In the genomic region with DNA sequence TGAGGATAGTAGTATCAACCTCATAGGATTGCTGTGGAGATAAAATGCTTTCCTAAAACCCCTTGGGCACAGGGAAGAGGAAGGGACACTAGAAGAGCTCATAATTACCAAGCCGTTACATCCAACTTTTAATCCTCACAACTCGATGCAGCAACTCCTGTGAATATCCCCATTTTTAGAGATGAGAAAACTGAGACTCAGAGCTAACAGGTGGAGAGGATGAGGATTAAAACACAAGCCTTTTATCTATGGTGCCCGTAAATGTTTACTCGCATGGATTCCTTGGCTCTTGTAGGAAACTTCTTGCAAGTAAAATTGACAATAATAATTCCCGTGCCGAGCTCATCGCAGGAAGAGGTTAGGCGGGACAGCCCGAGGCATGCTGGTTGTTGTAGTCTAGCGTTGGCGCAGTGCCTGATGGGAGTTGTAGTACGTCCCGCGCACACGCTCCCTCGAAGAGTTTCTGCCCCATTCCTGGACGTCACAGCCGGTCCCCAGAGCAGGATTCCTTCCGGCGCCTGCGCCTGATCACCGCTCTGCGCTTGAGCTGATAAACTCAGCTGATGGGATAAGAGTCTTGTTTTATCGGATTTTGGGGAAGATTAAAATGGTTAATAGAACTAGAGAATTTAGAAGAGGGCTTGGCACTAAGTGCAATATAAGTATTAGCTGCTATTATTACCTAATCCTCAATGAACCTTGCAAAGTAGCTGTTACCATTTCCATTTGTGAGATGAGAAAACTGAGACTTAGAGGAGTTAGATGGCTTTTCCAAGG, we compare ENCODE assay signal across 8 cellular contexts. TPM values are rescaled to one million over a fixed set of nuclear protein-coding genes. Genes with fewer than 3 reads are reported as not detected.
DNase-seq lines count a peak whose midpoint lies in the region; ATAC-seq and TF ChIP-seq lines count a peak whose summit lies in the region.

No MANE protein-coding gene starts in this region.

- peak overlapping the region; percentile 95 for H3K4me3 Mint-ChIP-seq in nephron progenitor cell
- peak overlapping the region; percentile 91 for H3K4me3 Mint-ChIP-seq in stimulated activated naive CD8-positive, alpha-beta T cell treated with anti-CD3 and anti-CD28 coated beads, Interleukin-15, Interleukin-2, amounts not matched to agents 100 ng/mL and 50 ng/mL, for 24 hours

- peaks cover 3% of the 10 kb centered on the region for H3K36me3 Mint-ChIP-seq in nephron progenitor cell (ENCODE audit: low read depth)
- H3K36me3 Mint-ChIP-seq in stimulated activated naive CD8-positive, alpha-beta T cell treated with anti-CD3 and anti-CD28 coated beads, Interleukin-15, Interleukin-2, amounts not matched to agents 100 ng/mL and 50 ng/mL, for 24 hours (ENCODE audit: low read depth): peaks cover 10% of the 10 kb centered on the region

- H3K27me3 ChIP-seq in H7 (ENCODE audit: control insufficient read depth, insufficient read depth, low read length) (no peaks in the 10 kb centered on the region), Loucy (ENCODE audit: insufficient read depth, low read length, poor library complexity, severe bottlenecking) (no peaks in the 10 kb centered on the region), RWPE2 (ENCODE audit: insufficient read depth, poor library complexity, severe bottlenecking) (no peaks in the 10 kb centered on the region)

- no peaks in the 10 kb centered on the region for H3K9me3 ChIP-seq in Loucy (ENCODE audit: insufficient read depth, low read depth, low read length)
- no peaks in the 10 kb centered on the region for H3K9me3 ChIP-seq in RWPE2 (ENCODE audit: severe bottlenecking)

- H3K4me1 ChIP-seq in Loucy (ENCODE audit: insufficient read depth, low read length, poor library complexity, severe bottlenecking): peaks cover 36% of the 10 kb centered on the region
- peaks cover 21% of the 10 kb centered on the region for H3K4me1 ChIP-seq in RWPE2 (ENCODE audit: insufficient read depth, poor library complexity, severe bottlenecking)

- H3K4me3 ChIP-seq in H7 (ENCODE audit: insufficient read depth, low read depth, low read length) (peak overlapping the region; percentile 56), Loucy (ENCODE audit: low read length, poor library complexity, severe bottlenecking) (peak overlapping the region; percentile 80), RWPE2 (ENCODE audit: severe bottlenecking) (peak overlapping the region; percentile 35), fibroblast of the aortic adventitia (ENCODE audit: low read depth, low read length) (peak overlapping the region; percentile 60)

- H3K79me2 ChIP-seq in Loucy (ENCODE audit: insufficient read depth, low read length): peaks cover 42% of the 10 kb centered on the region

- H3K27me3 Mint-ChIP-seq in nephron progenitor cell (ENCODE audit: low read depth, poor library complexity): no peaks in the 10 kb centered on the region
- no peaks in the 10 kb centered on the region for H3K27me3 Mint-ChIP-seq in stimulated activated naive CD8-positive, alpha-beta T cell treated with anti-CD3 and anti-CD28 coated beads, Interleukin-15, Interleukin-2, amounts not matched to agents 100 ng/mL and 50 ng/mL, for 24 hours

- DNase-seq in ELR (ENCODE audit: low read depth) (peak; percentile 100), H7 (peak; percentile 83), RWPE2 (ENCODE audit: low spot score) (peak; percentile 100), fibroblast of the aortic adventitia (ENCODE audit: low read depth) (peak; percentile 98), nephron progenitor cell (peak; percentile 87)
- peak; percentile 85 for DNase-seq in activated effector memory CD4-positive, alpha-beta T cell treated with Interleukin-2 at 50 U/mL for 16 hours

- peak overlapping the region; percentile 82 for H3K9ac ChIP-seq in Loucy (ENCODE audit: low read depth, low read length, poor library complexity, severe bottlenecking)

- peak; percentile 78 for ATAC-seq in RWPE2 (ENCODE audit: low read depth)

- H3K4me2 ChIP-seq in Loucy (ENCODE audit: low read depth, low read length, poor library complexity, severe bottlenecking): peak overlapping the region; percentile 99

- TF ChIP-seq CTCF in Loucy (conservative IDR thresholded peaks at IDR 0.05; ENCODE audit: low read length) (no peak), RWPE2 (IDR thresholded peaks at IDR 0.05; ENCODE audit: poor library complexity, severe bottlenecking) (no peak), fibroblast of the aortic adventitia (IDR thresholded peaks at IDR 0.05; ENCODE audit: insufficient read depth, low read length) (no peak), nephron progenitor cell (IDR thresholded peaks at IDR 0.05) (no peak)

- H2AFZ ChIP-seq in Loucy (ENCODE audit: low read length): peak overlapping the region; percentile 76

- H3K9me3 Mint-ChIP-seq in nephron progenitor cell: no peaks in the 10 kb centered on the region
- no peaks in the 10 kb centered on the region for H3K9me3 Mint-ChIP-seq in stimulated activated naive CD8-positive, alpha-beta T cell treated with anti-CD3 and anti-CD28 coated beads, Interleukin-15, Interleukin-2, amounts not matched to agents 100 ng/mL and 50 ng/mL, for 24 hours

- peaks cover 53% of the 10 kb centered on the region for H3K4me1 Mint-ChIP-seq in nephron progenitor cell
- peaks cover 47% of the 10 kb centered on the region for H3K4me1 Mint-ChIP-seq in stimulated activated naive CD8-positive, alpha-beta T cell treated with anti-CD3 and anti-CD28 coated beads, Interleukin-15, Interleukin-2, amounts not matched to agents 100 ng/mL and 50 ng/mL, for 24 hours (ENCODE audit: low read depth)

- peaks cover 5% of the 10 kb centered on the region; the same call in 1 of the 2 replicates for H3F3A ChIP-seq in Loucy (ENCODE audit: low read depth)

- peaks cover 19% of the 10 kb centered on the region for H4K20me1 ChIP-seq in Loucy (ENCODE audit: insufficient read depth, low read length, poor library complexity, severe bottlenecking)

- peak overlapping the region; percentile 23 for H3K27ac Mint-ChIP-seq in nephron progenitor cell
- H3K27ac Mint-ChIP-seq in stimulated activated naive CD8-positive, alpha-beta T cell treated with anti-CD3 and anti-CD28 coated beads, Interleukin-15, Interleukin-2, amounts not matched to agents 100 ng/mL and 50 ng/mL, for 24 hours: peak overlapping the region; percentile 91

- H3K36me3 ChIP-seq in H7 (replicated peaks; ENCODE audit: control insufficient read depth, insufficient read depth, low read length) (no peaks in the 10 kb centered on the region), Loucy (ENCODE audit: insufficient read depth, low read length) (no peaks in the 10 kb centered on the region), RWPE2 (ENCODE audit: low read depth) (peaks cover 6% of the 10 kb centered on the region)

- no peaks in the 10 kb centered on the region for H3K9me2 ChIP-seq in Loucy (replicated peaks; ENCODE audit: low read depth, low read length)

- H3K27ac ChIP-seq in RWPE2 (ENCODE audit: poor library complexity, severe bottlenecking): peak overlapping the region; percentile 26

RNA-seq across cellular contexts. Expression of a gene that starts 2.8 kb away (rescaled TPM):
- 65.1 and 72.9 TPM in 2 replicates for total RNA-seq in H7 (2014; rRNA removed; shearing (Covaris generic))
- total RNA-seq in fibroblast of the aortic adventitia (ENCODE audit: low replicate concordance): 77.1 and 105 TPM in 2 replicates

RNA-seq across cellular contexts. Expression of a gene that starts 37.7 kb away (rescaled TPM):
- 45.3 and 47.7 TPM in 2 replicates for total RNA-seq in H7 (2014; rRNA removed; shearing (Covaris generic))
- 9.3 and 19.9 TPM in 2 replicates for total RNA-seq in fibroblast of the aortic adventitia (ENCODE audit: low replicate concordance)

Comparison
In these comparisons a context has a peak if more than half of its experiments do, and no peak if none do; other contexts are left out.
1. Peak in every context shown above with its lines: DNase-seq, ATAC-seq, H3K4me3 ChIP-seq and H3K27ac ChIP-seq.